ENCODE assay signal across 1 cellular context in genomic region chr22:33984741-33985287, GRCh38.
TF ChIP-seq lines count a peak whose summit lies in the region.

No MANE protein-coding gene starts in this region.

TF ChIP-seq in GM23338, 12 proteins besides CTCF, POLR2A, EP300 and RAD21 (continued from another document):
- TF ChIP-seq ZNF462 (CRISPR knock-in tag; IDR thresholded peaks at IDR 0.05): no peak
- no peak for TF ChIP-seq ZNF331 (CRISPR knock-in tag; IDR thresholded peaks at IDR 0.05; ENCODE audit: low read depth)
- no peak for TF ChIP-seq STAT1 (IDR thresholded peaks at IDR 0.05; ENCODE audit: unreplicated experiment)
- TF ChIP-seq POLR2AphosphoS5 (IDR thresholded peaks at IDR 0.05; ENCODE audit: low read depth): no peak
- no peak for TF ChIP-seq REST (IDR thresholded peaks at IDR 0.05; ENCODE audit: unreplicated experiment)
TF ChIP-seq in GM23338: peak in this region for 0.
